In genomic region chr2:150937030-150937429, GRCh38 we compare ENCODE assay signal across 22 cellular contexts.
"Had no signal": no experiment of that assay in that cellular context is flagged by ENCODE, and none has a peak within 500 bp of the region (broad histone marks: within the 10 kb centered on the region; RNA-seq: fewer than 3 reads in every experiment).

No MANE protein-coding gene starts in this region.

- H3K4me3 ChIP-seq: coronary artery, esophagus squamous epithelium, gastrocnemius medialis, heart right ventricle, lower lobe of right lung, mucosa of descending colon had no signal

- DNase-seq: dermis blood vessel endothelial cell; effector CD8-positive, alpha-beta T cell; effector memory CD8-positive, alpha-beta T cell; endodermal cell; erythroblast; esophagus squamous epithelium; foreskin melanocyte; gastrocnemius medialis; glutamatergic neuron; head of caudate nucleus; heart right ventricle; hippocampal formation; left colon; left ventricle myocardium superior; lower lobe of right lung; mesenchymal stem cell; mucosa of descending colon; naive B cell had no signal

- H3K9me3 ChIP-seq: esophagus squamous epithelium, gastrocnemius medialis, heart right ventricle, lower lobe of right lung, mucosa of descending colon had no signal

- H3K36me3 ChIP-seq: esophagus squamous epithelium, gastrocnemius medialis, heart right ventricle, lower lobe of right lung had no signal

- H3K4me1 ChIP-seq: esophagus squamous epithelium, gastrocnemius medialis, heart right ventricle, lower lobe of right lung had no signal

- ATAC-seq: effector memory CD8-positive, alpha-beta T cell; esophagus mucosa; gastrocnemius medialis; heart right ventricle; left colon; left lobe of liver; left ventricle myocardium superior; lower lobe of right lung; mucosa of descending colon had no signal

- H3K27me3 ChIP-seq: esophagus squamous epithelium, gastrocnemius medialis, heart right ventricle had no signal

- H3K27ac ChIP-seq: coronary artery, epithelial cell of prostate, esophagus squamous epithelium, gastrocnemius medialis, heart right ventricle, lower lobe of right lung had no signal
